18 cellular contexts compared by ENCODE assay signal in genomic region chr20:47600967-47601547, GRCh38.
"Had no signal": no experiment of that assay in that cellular context is flagged by ENCODE, and none has a peak within 500 bp of the region (broad histone marks: within the 10 kb centered on the region; RNA-seq: fewer than 3 reads in every experiment).

No MANE protein-coding gene starts in this region.

- H3K36me3 Mint-ChIP-seq: natural killer cell treated with Interleukin-12 subunit alpha and Interleukin-12 subunit beta and Interleukin-15 and Interleukin-18, amount 100 ng/mL, for 72 hours had no signal

- H3K4me3 ChIP-seq: right atrium auricular region, skin epidermis, transverse colon had no signal

- H3K27ac ChIP-seq: brain microvascular endothelial cell, right atrium auricular region, skin epidermis, transverse colon had no signal

- H3K27ac Mint-ChIP-seq: dendritic cell treated with granulocyte-macrophage colony-stimulating factor and Interleukin-4, amounts not matched to agents 40 ng/mL and 50 ng/mL, for 4 days; progenitor cell of endocrine pancreas had no signal

- DNase-seq: activated CD4-positive, CD25-positive, alpha-beta regulatory T cell treated with anti-CD3 and anti-CD28 coated beads, Interleukin-2, amount 50 U/mL, for 72 hours; activated gamma-delta T cell; activated T-cell treated with anti-CD3 and anti-CD28 coated beads, Interleukin-2, amount 50 U/mL, for 1 hour; anterior cingulate cortex; brain microvascular endothelial cell; effector memory CD4-positive, alpha-beta T cell; foreskin fibroblast; hippocampal formation; mesenchymal stem cell; stimulated activated CD4-positive, alpha-beta T cell treated with anti-CD3 and anti-CD28 coated beads, Interleukin-4, amount 100 ng/mL, for 24 hours; stimulated activated naive CD8-positive, alpha-beta T cell treated with anti-CD3 and anti-CD28 coated beads, Interleukin-15, Interleukin-2, amounts not matched to agents 100 U/mL and 50 U/mL, for 24 hours; transverse colon had no signal

- ATAC-seq: natural killer cell treated with Interleukin-12 subunit alpha and Interleukin-12 subunit beta and Interleukin-15 and Interleukin-18, amount 100 ng/mL, for 72 hours; stimulated activated naive CD8-positive, alpha-beta T cell treated with anti-CD3 and anti-CD28 coated beads, Interleukin-15, Interleukin-2, amounts not matched to agents 100 U/mL and 50 U/mL, for 24 hours had no signal

- H3K4me3 Mint-ChIP-seq: central memory CD8-positive, alpha-beta T cell; dendritic cell treated with granulocyte-macrophage colony-stimulating factor and Interleukin-4, amounts not matched to agents 40 ng/mL and 50 ng/mL, for 4 days; natural killer cell treated with Interleukin-12 subunit alpha and Interleukin-12 subunit beta and Interleukin-15 and Interleukin-18, amount 100 ng/mL, for 72 hours had no signal

- H3K9me3 Mint-ChIP-seq: central memory CD8-positive, alpha-beta T cell; dendritic cell treated with granulocyte-macrophage colony-stimulating factor and Interleukin-4, amounts not matched to agents 40 ng/mL and 50 ng/mL, for 4 days; natural killer cell treated with Interleukin-12 subunit alpha and Interleukin-12 subunit beta and Interleukin-15 and Interleukin-18, amount 100 ng/mL, for 72 hours had no signal

- H3K4me1 ChIP-seq: right atrium auricular region had no signal

- H3K27me3 Mint-ChIP-seq: central memory CD8-positive, alpha-beta T cell; dendritic cell treated with granulocyte-macrophage colony-stimulating factor and Interleukin-4, amounts not matched to agents 40 ng/mL and 50 ng/mL, for 4 days; natural killer cell treated with Interleukin-12 subunit alpha and Interleukin-12 subunit beta and Interleukin-15 and Interleukin-18, amount 100 ng/mL, for 72 hours; progenitor cell of endocrine pancreas had no signal

- H3K27me3 ChIP-seq: brain microvascular endothelial cell, right atrium auricular region, transverse colon had no signal
